ENCODE assay signal across 8 cellular contexts in genomic region chr2:56749152-56749752, GRCh38.
DNase-seq lines count a peak whose midpoint lies in the region; ATAC-seq and TF ChIP-seq lines count a peak whose summit lies in the region.

No MANE protein-coding gene starts in this region.

- H3K4me3 ChIP-seq in BJ (ENCODE audit: low read depth, low read length) (no peak overlapping the region), mesenchymal stem cell (ENCODE audit: insufficient read depth in 1 of 2, low read depth in 1 of 2, low read length in 2 of 2) (no peak overlapping the region)

- H3K23ac ChIP-seq in mesenchymal stem cell (ENCODE audit: low read length in 2 of 2), result no peak overlapping the region

- no peak overlapping the region for H2BK12ac ChIP-seq in mesenchymal stem cell (ENCODE audit: low read length in 2 of 2)

- H3K9me3 ChIP-seq in mesenchymal stem cell (ENCODE audit: control insufficient read depth, low read length), result no peaks in the 10 kb centered on the region

- no peak overlapping the region for H2BK120ac ChIP-seq in mesenchymal stem cell (ENCODE audit: low read depth, low read length)

- no peak overlapping the region for H4K91ac ChIP-seq in mesenchymal stem cell (ENCODE audit: low read length)

- no peak overlapping the region for H2BK15ac ChIP-seq in mesenchymal stem cell (ENCODE audit: low read depth, poor library complexity, severe bottlenecking)

- no peak overlapping the region for H2BK5ac ChIP-seq in mesenchymal stem cell (ENCODE audit: low read depth, low read length, poor library complexity, severe bottlenecking)

- 53% methylated on average over 1 of the region's 2 CpGs for WGBS in mesenchymal stem cell

- ATAC-seq in GM18909 (IDR thresholded peaks at IDR 0.05; ENCODE audit: poor library complexity, unreplicated experiment) (peak; percentile 65), GM21529 (IDR thresholded peaks at IDR 0.05; ENCODE audit: unreplicated experiment) (no peak), GM19395 (IDR thresholded peaks at IDR 0.05; ENCODE audit: unreplicated experiment) (no peak)

- no peak overlapping the region for H3K4me2 ChIP-seq in mesenchymal stem cell (ENCODE audit: low read length, poor library complexity, severe bottlenecking)

- in situ Hi-C loops in T47D (cut with HindIII; ENCODE audit: low pct_unique_long_range_greater_than_20kb, low sequenced_read_pairs), result no loop called here

- H3K9ac ChIP-seq in mesenchymal stem cell (ENCODE audit: low read length), result no peak overlapping the region

- H3K4ac ChIP-seq in mesenchymal stem cell (ENCODE audit: low read depth in 1 of 2, low read length in 2 of 2), result no peak overlapping the region

- POLR2A ChIA-PET in BJ (lab: Charles Lee), result no interaction called here

- no peak overlapping the region for H2AK5ac ChIP-seq in mesenchymal stem cell (ENCODE audit: low read length, severe bottlenecking)

- no peak overlapping the region for H3K27ac ChIP-seq in mesenchymal stem cell (ENCODE audit: low read length, poor library complexity, severe bottlenecking)

- no peaks in the 10 kb centered on the region for H3K27me3 ChIP-seq in BJ (ENCODE audit: control insufficient read depth, insufficient read depth, low read length)
- no peaks in the 10 kb centered on the region for H3K27me3 ChIP-seq in mesenchymal stem cell (ENCODE audit: control insufficient read depth in 1 of 2, insufficient read depth in 1 of 2, low read length in 2 of 2)

- H3K14ac ChIP-seq in mesenchymal stem cell (ENCODE audit: low read length in 2 of 2), result no peak overlapping the region

- no peaks in the 10 kb centered on the region for H3K4me1 ChIP-seq in mesenchymal stem cell (ENCODE audit: control insufficient read depth, insufficient read depth, low read depth, low read length)

- no peak overlapping the region for H3K18ac ChIP-seq in mesenchymal stem cell (ENCODE audit: low read depth in 1 of 2, low read length in 2 of 2)

- H3K36me3 ChIP-seq in BJ (ENCODE audit: control insufficient read depth, insufficient read depth, low read length) (no peaks in the 10 kb centered on the region), mesenchymal stem cell (ENCODE audit: control insufficient read depth in 1 of 2, insufficient read depth in 2 of 2, low read depth in 1 of 2, low read length in 2 of 2) (no peaks in the 10 kb centered on the region)

- TF ChIP-seq CTCF in BJ (IDR thresholded peaks at IDR 0.05; ENCODE audit: insufficient read depth, low read depth, low read length), result peak; percentile 46

- H3K79me1 ChIP-seq in mesenchymal stem cell (replicated peaks; ENCODE audit: low read length, poor library complexity, severe bottlenecking), result no peaks in the 10 kb centered on the region

- CTCF ChIA-PET in BJ (lab: Yijun Ruan, JAX), result interaction anchor here (0.6 to 1.5 kb wide), 4 partner anchors 9 to 563 kb away, joined by 3 to 6 read pairs (median 6); no protein-coding TSS in a partner anchor

- no peak for DNase-seq in BJ (ENCODE audit: low read depth)
- DNase-seq in NCI-H128 (lab: John Stamatoyannopoulos, UW; ENCODE audit: unreplicated experiment), result peak; percentile 7
- peak; percentile 5 to 43 for DNase-seq in T47D (ENCODE audit: low read depth in 1 of 2, low spot score in 1 of 2)
- peak; percentile 47 for DNase-seq in mesenchymal stem cell
- DNase-seq in DMS79 (lab: John Stamatoyannopoulos, UW), result no peak

- H2AFZ ChIP-seq in mesenchymal stem cell (ENCODE audit: low read depth, low read length), result no peak overlapping the region

- no peak overlapping the region for H4K8ac ChIP-seq in mesenchymal stem cell (ENCODE audit: low read length)

Comparison
In these comparisons a context has a peak if more than half of its experiments do, and no peak if none do; other contexts are left out.
1. DNase-seq: peak in NCI-H128 (single experiment), T47D (2 of 2) and mesenchymal stem cell (single experiment); none in BJ (single experiment) and DMS79 (single experiment).